ENCODE assay signal across 24 cellular contexts in genomic region chr5:141298376-141298775, GRCh38. TPM values are rescaled to one million over a fixed set of nuclear protein-coding genes. Genes with fewer than 3 reads are reported as not detected.
"Had no signal": no experiment of that assay in that cellular context is flagged by ENCODE, and none has a peak within 500 bp of the region (broad histone marks: within the 10 kb centered on the region; RNA-seq: fewer than 3 reads in every experiment).

No MANE protein-coding gene starts in this region.

- H3K36me3 ChIP-seq: lower lobe of right lung, right lobe of liver had no signal

- H3K9ac ChIP-seq: parathyroid adenoma had no signal

- ATAC-seq: gastroesophageal sphincter; left cardiac atrium; lower lobe of right lung; psoas muscle; right lobe of liver; stimulated activated effector memory CD8-positive, alpha-beta T cell treated with anti-CD3 and anti-CD28 coated beads, Interleukin-12 subunit alpha, Interleukin-12 subunit beta, amount 100 ng/mL, for 72 hours had no signal

- H3K27me3 ChIP-seq: esophagus muscularis mucosa, gastroesophageal sphincter, right lobe of liver, transverse colon had no signal

- H3K4me3 ChIP-seq: esophagus muscularis mucosa, gastroesophageal sphincter, left ventricle myocardium inferior, lower lobe of right lung, psoas muscle, right lobe of liver, transverse colon had no signal

- H3K27ac ChIP-seq: epithelial cell of prostate, esophagus muscularis mucosa, gastroesophageal sphincter, left ventricle myocardium inferior, lower lobe of right lung, parathyroid adenoma, psoas muscle, right lobe of liver, transverse colon had no signal

- H3K4me1 ChIP-seq: esophagus muscularis mucosa, gastroesophageal sphincter, left ventricle myocardium inferior, lower lobe of right lung, parathyroid adenoma, psoas muscle, right lobe of liver, transverse colon had no signal

- H3K27ac Mint-ChIP-seq: immature natural killer cell; nephron; stimulated activated effector memory CD8-positive, alpha-beta T cell treated with anti-CD3 and anti-CD28 coated beads, Interleukin-12 subunit alpha, Interleukin-12 subunit beta, amount 100 ng/mL, for 72 hours; stimulated activated naive CD8-positive, alpha-beta T cell treated with anti-CD3 and anti-CD28 coated beads, Interleukin-15, Interleukin-2, amounts not matched to agents 100 ng/mL and 50 ng/mL, for 24 hours had no signal

- H3K4me3 Mint-ChIP-seq: immature natural killer cell; nephron; stimulated activated effector memory CD8-positive, alpha-beta T cell treated with anti-CD3 and anti-CD28 coated beads, Interleukin-12 subunit alpha, Interleukin-12 subunit beta, amount 100 ng/mL, for 72 hours; stimulated activated naive CD8-positive, alpha-beta T cell treated with anti-CD3 and anti-CD28 coated beads, Interleukin-15, Interleukin-2, amounts not matched to agents 100 ng/mL and 50 ng/mL, for 24 hours had no signal

- H3K27me3 Mint-ChIP-seq: naive B cell; stimulated activated naive CD8-positive, alpha-beta T cell treated with anti-CD3 and anti-CD28 coated beads, Interleukin-15, Interleukin-2, amounts not matched to agents 100 ng/mL and 50 ng/mL, for 24 hours had no signal

- H3K4me1 Mint-ChIP-seq: nephron; stimulated activated effector memory CD8-positive, alpha-beta T cell treated with anti-CD3 and anti-CD28 coated beads, Interleukin-12 subunit alpha, Interleukin-12 subunit beta, amount 100 ng/mL, for 72 hours had no signal

- H3K36me3 Mint-ChIP-seq: stimulated activated effector memory CD8-positive, alpha-beta T cell treated with anti-CD3 and anti-CD28 coated beads, Interleukin-12 subunit alpha, Interleukin-12 subunit beta, amount 100 ng/mL, for 72 hours had no signal

- DNase-seq: effector memory CD4-positive, alpha-beta T cell; foreskin fibroblast; glutamatergic neuron; immature natural killer cell; kidney; left cardiac atrium; left ventricle myocardium inferior; lower lobe of right lung; mesenchymal stem cell; naive B cell; psoas muscle; retina; right lobe of liver; stimulated activated CD4-positive, alpha-beta T cell treated with anti-CD3 and anti-CD28 coated beads, Interleukin-4, amount 100 ng/mL, for 1 hour; stimulated activated CD8-positive, alpha-beta memory T cell treated with anti-CD3 and anti-CD28 coated beads, Interleukin-4, amount 100 ng/mL, for 48 hours; transverse colon had no signal

RNA-seq across cellular contexts. Expression of gene SLC25A2, which starts 5.5 kb away (rescaled TPM):
- total RNA-seq: left cardiac atrium, left ventricle myocardium inferior, temporal lobe had no signal
- polyA plus RNA-seq: immature natural killer cell had no signal

RNA-seq across cellular contexts. Expression of gene PCDHGA1, which starts 31.9 kb away (rescaled TPM):
- polyA plus RNA-seq: immature natural killer cell had no signal

RNA-seq across cellular contexts. Expression of gene PCDHGA2, which starts 40.2 kb away (rescaled TPM):
- polyA plus RNA-seq: immature natural killer cell had no signal
